ENCODE assay signal across 20 cellular contexts in genomic region chr20:6038256-6038655, GRCh38. TPM values are rescaled to one million over a fixed set of nuclear protein-coding genes. Genes with fewer than 3 reads are reported as not detected.
A peak's percentile ranks its signal among the peaks of the same experiment; 100 is the strongest.
DNase-seq lines count a peak whose midpoint lies in the region; ATAC-seq and TF ChIP-seq lines count a peak whose summit lies in the region.
"Had no signal": no experiment of that assay in that cellular context is flagged by ENCODE, and none has a peak within 500 bp of the region (broad histone marks: within the 10 kb centered on the region; RNA-seq: fewer than 3 reads in every experiment).

No MANE protein-coding gene starts in this region.

- POLR2A ChIA-PET in WTC11 (lab: Charles Lee), result no interaction called here

- H3K4me1 ChIP-seq in left ventricle myocardium inferior, result peaks cover 52% of the 10 kb centered on the region

- no peaks in the 10 kb centered on the region for H3K27me3 ChIP-seq in left ventricle myocardium inferior (ENCODE audit: low read depth)
- H3K27me3 ChIP-seq: BLaER1 treated with 17β-estradiol and CSF1 and Interleukin-3, amounts not matched to agents 10 nM and 100 nM; MG63 had no signal

- no peaks in the 10 kb centered on the region for H3K27me3 Mint-ChIP-seq in WTC11 (ENCODE audit: low read depth)
- no peaks in the 10 kb centered on the region for H3K27me3 Mint-ChIP-seq in nephron progenitor cell (ENCODE audit: low read depth, poor library complexity)

- H3K36me3 Mint-ChIP-seq in WTC11 (peaks cover 39% of the 10 kb centered on the region), nephron progenitor cell (ENCODE audit: low read depth) (peaks cover 66% of the 10 kb centered on the region)

- H3K27ac Mint-ChIP-seq in WTC11 (0 out of 2 replicates have a peak overlapping the region, but pooled peaks have one; percentile 19), nephron progenitor cell (peak overlapping the region; percentile 80)

- H3K4me3 ChIP-seq in left ventricle myocardium inferior, result no peak overlapping the region
- H3K4me3 ChIP-seq: BLaER1 treated with 17β-estradiol and CSF1 and Interleukin-3, amounts not matched to agents 10 nM and 100 nM; GM12878; MG63 had no signal

- peaks cover 75% of the 10 kb centered on the region for H3K36me3 ChIP-seq in left ventricle myocardium inferior

- CTCF ChIA-PET in WTC11 (lab: Charles Lee), result no interaction called here

- no peak for TF ChIP-seq CTCF in WTC11 (IDR thresholded peaks at IDR 0.05)
- no peak for TF ChIP-seq CTCF in left ventricle myocardium inferior (IDR thresholded peaks at IDR 0.05; ENCODE audit: borderline replicate concordance)
- TF ChIP-seq CTCF in nephron progenitor cell (IDR thresholded peaks at IDR 0.05), result no peak

- no peaks in the 10 kb centered on the region for H3K9me3 ChIP-seq in left ventricle myocardium inferior (replicated peaks)
- H3K9me3 ChIP-seq: MG63 had no signal

- no peaks in the 10 kb centered on the region for H3K9me3 Mint-ChIP-seq in WTC11
- no peaks in the 10 kb centered on the region for H3K9me3 Mint-ChIP-seq in nephron progenitor cell

- DNase-seq in Ammon's horn (ENCODE audit: low spot score) (peak; percentile 61), WTC11 (ENCODE audit: low spot score) (no peak), left ventricle myocardium inferior (peak; percentile 40), nephron progenitor cell (no peak), mucosa of gallbladder (ENCODE audit: low spot score) (no peak), GM19240 (ENCODE audit: insufficient read length, low spot score) (no peak)
- DNase-seq: GDM1, IMR-90, Karpas-422, MG63, NCI-H1092 treated with DMSO at 0.1 percent for 48 hours, NCI-H2081 treated with DMSO at 0.1 percent for 48 hours, NCI-H2227 treated with DMSO at 0.1 percent for 48 hours, NCI-H524 treated with DMSO at 0.1 percent for 48 hours, SIG-M5 had no signal

- H3K27ac ChIP-seq in left ventricle myocardium inferior (replicated peaks), result peak overlapping the region; percentile 83
- H3K27ac ChIP-seq: BLaER1 treated with 17β-estradiol and CSF1 and Interleukin-3, amounts not matched to agents 10 nM and 100 nM had no signal

- no peak overlapping the region for H3K4me3 Mint-ChIP-seq in WTC11
- no peak overlapping the region for H3K4me3 Mint-ChIP-seq in nephron progenitor cell

- H3K4me1 Mint-ChIP-seq in WTC11 (peaks cover 4% of the 10 kb centered on the region; the same call in 1 of the 2 replicates), nephron progenitor cell (no peaks in the 10 kb centered on the region)

- ATAC-seq in WTC11 (no peak), HG03342 (IDR thresholded peaks at IDR 0.05; ENCODE audit: unreplicated experiment) (no peak), GM21528 (IDR thresholded peaks at IDR 0.05; ENCODE audit: low FRiP score, unreplicated experiment) (no peak)
- ATAC-seq: GM12878 had no signal

- intact Hi-C loops in left ventricle myocardium inferior (cut with micrococcal nuclease), result no loop called here

TF ChIP-seq in WTC11, 78 proteins besides CTCF, POLR2A, EP300 and RAD21 (continues in another document):
- no peak for TF ChIP-seq ZMAT4 (CRISPR knock-in tag; IDR thresholded peaks at IDR 0.05)
- TF ChIP-seq ATF6 (CRISPR knock-in tag; IDR thresholded peaks at IDR 0.05), result no peak
- no peak for TF ChIP-seq FOXP4 (CRISPR knock-in tag; IDR thresholded peaks at IDR 0.05)
- TF ChIP-seq JAZF1 (CRISPR knock-in tag; IDR thresholded peaks at IDR 0.05), result no peak
- no peak for TF ChIP-seq PRRX2 (CRISPR knock-in tag; IDR thresholded peaks at IDR 0.05)
- TF ChIP-seq AFF4 (CRISPR knock-in tag; IDR thresholded peaks at IDR 0.05; ENCODE audit: borderline replicate concordance), result no peak
- no peak for TF ChIP-seq ZNF416 (CRISPR knock-in tag; IDR thresholded peaks at IDR 0.05)
- TF ChIP-seq ZNF281 (CRISPR knock-in tag; IDR thresholded peaks at IDR 0.05), result no peak

RNA-seq across cellular contexts. Expression of gene LRRN4, which starts 15.6 kb away (rescaled TPM):
- total RNA-seq in WTC11 (2021) (0.32 to 0.64 TPM (median 0.48 TPM) in 3 replicates), left ventricle myocardium inferior (0.08 TPM), mucosa of gallbladder (0.43 TPM)
- total RNA-seq: GM12878, H4 had no signal

RNA-seq across cellular contexts. Expression of gene CRLS1, which starts 32.3 kb away (rescaled TPM):
- total RNA-seq in WTC11 (2021) (36.1 to 44.0 TPM (median 36.8 TPM) in 3 replicates), left ventricle myocardium inferior (87.3 TPM), mucosa of gallbladder (51.3 TPM)

Comparison
In these comparisons a context has a peak if more than half of its experiments do, and no peak if none do; other contexts are left out.
1. DNase-seq: peak in Ammon's horn (single experiment) and left ventricle myocardium inferior (single experiment); none in WTC11 (single experiment), nephron progenitor cell (single experiment), mucosa of gallbladder (single experiment) and GM19240 (single experiment).